ENCODE assay signal across 7 cellular contexts in the genomic region with DNA sequence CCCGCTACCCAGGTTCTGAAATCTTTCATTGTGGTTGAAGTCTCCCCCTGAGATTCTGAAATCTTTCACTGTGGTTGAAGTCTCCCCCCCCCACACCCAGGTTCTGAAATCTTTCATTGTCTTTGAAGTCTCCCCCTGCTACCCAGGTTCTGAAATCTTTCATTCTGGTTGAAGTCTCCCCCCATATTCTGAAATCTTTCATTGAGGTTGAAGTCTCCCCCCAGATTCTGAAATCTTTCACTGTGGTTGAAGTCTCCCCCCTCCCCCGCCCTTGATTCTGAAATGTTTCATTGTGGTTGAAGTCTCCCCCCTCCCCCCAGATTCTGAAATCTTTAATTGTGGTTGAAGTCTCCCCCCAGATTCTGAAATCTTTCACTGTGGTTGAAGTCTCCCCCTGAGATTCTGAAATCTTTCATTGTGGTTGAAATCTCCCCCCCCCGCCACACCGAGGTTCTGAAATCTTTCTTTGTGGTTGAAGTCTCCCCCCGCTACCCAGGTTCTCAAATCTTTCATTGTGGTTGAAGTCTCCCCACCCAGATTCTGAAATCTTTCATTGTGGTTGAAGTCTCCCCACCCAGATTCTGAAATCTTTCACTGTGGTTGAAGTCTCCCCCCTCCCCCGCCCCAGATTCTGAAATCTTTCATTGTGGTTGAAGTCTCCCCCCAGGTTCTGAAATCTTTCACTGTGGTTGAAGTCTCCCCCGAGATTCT.
DNase-seq lines count a peak whose midpoint lies in the region; ATAC-seq and TF ChIP-seq lines count a peak whose summit lies in the region.
"Not testable (repeated sequence)": the region's sequence is repeated elsewhere in the genome, so short reads cannot be mapped to it uniquely, and the experiment has no call there.

No MANE protein-coding gene starts in this region.

- not testable (repeated sequence) for H3K4me2 ChIP-seq in MM.1S (ENCODE audit: low read depth, low read length)

- TF ChIP-seq CTCF in CD4-positive, alpha-beta T cell (IDR thresholded peaks at IDR 0.05); MM.1S (IDR thresholded peaks at IDR 0.05; ENCODE audit: low read length): not testable (repeated sequence)

- not testable (repeated sequence) for H3K4me1 ChIP-seq in MM.1S (ENCODE audit: low read length); naive thymus-derived CD4-positive, alpha-beta T cell (ENCODE audit: control insufficient read depth in 2 of 2, insufficient read depth in 2 of 2, low read length in 2 of 2)

- H3K27ac ChIP-seq in CD4-positive, alpha-beta T cell (ENCODE audit: low read depth, low read length); MM.1S (ENCODE audit: low read length); naive thymus-derived CD4-positive, alpha-beta T cell (ENCODE audit: low read depth, low read length): not testable (repeated sequence)

- H3K9me3 Mint-ChIP-seq in CD4-positive, alpha-beta T cell; activated CD4-positive, alpha-beta T cell treated with anti-CD3 and anti-CD28 coated beads for 36 hours (ENCODE audit: low read depth); activated naive CD8-positive, alpha-beta T cell (ENCODE audit: low read depth); stimulated activated naive B cell treated with anti-CD40 and anti-IgM and Interleukin-4, amounts not matched to agents 10 μg/mL and 1 μg/mL and 100 μg/mL, for 72 hours: not testable (repeated sequence)
- peaks cover 23% of the 10 kb centered on the region for H3K9me3 Mint-ChIP-seq in activated T-helper 1 cell treated with anti-CD3 and anti-CD28 coated beads, Interleukin-12 subunit alpha, Interleukin-12 subunit beta, Interleukin-2, Interleukin-4 antibody, amounts not matched to agents 30 ng/mL and 10 ng/mL and 1 ng/mL, durations not matched to agents 14 hours and 24 hours and 36 hours
- H3K9me3 Mint-ChIP-seq in naive thymus-derived CD4-positive, alpha-beta T cell, result peaks cover 2 to 26% (median 9%) of the 10 kb centered on the region in 11 donors

- not testable (repeated sequence) for DNase-seq in CD4-positive, alpha-beta T cell; activated CD4-positive, alpha-beta T cell treated with anti-CD3 and anti-CD28 coated beads for 36 hours; activated T-helper 1 cell treated with anti-CD3 and anti-CD28 coated beads, Interleukin-12 subunit alpha, Interleukin-12 subunit beta, Interleukin-2, Interleukin-4 antibody, amounts not matched to agents 30 ng/mL and 10 ng/mL and 1 ng/mL, durations not matched to agents 14 hours and 24 hours and 36 hours (ENCODE audit: low spot score); stimulated activated naive B cell treated with anti-CD40 and anti-IgM and Interleukin-4, amounts not matched to agents 10 μg/mL and 1 μg/mL and 100 μg/mL, for 72 hours
- peak; percentile 80 for DNase-seq in MM.1S
- peak in 5 of 9 donors; percentile 11 to 34 (median 15) for DNase-seq in naive thymus-derived CD4-positive, alpha-beta T cell

- H3K4me1 Mint-ChIP-seq in CD4-positive, alpha-beta T cell (ENCODE audit: low read depth), result peaks cover 18% of the 10 kb centered on the region
- H3K4me1 Mint-ChIP-seq in activated CD4-positive, alpha-beta T cell treated with anti-CD3 and anti-CD28 coated beads for 36 hours, result peaks cover 18% of the 10 kb centered on the region
- H3K4me1 Mint-ChIP-seq in activated T-helper 1 cell treated with anti-CD3 and anti-CD28 coated beads, Interleukin-12 subunit alpha, Interleukin-12 subunit beta, Interleukin-2, Interleukin-4 antibody, amounts not matched to agents 30 ng/mL and 10 ng/mL and 1 ng/mL, durations not matched to agents 14 hours and 24 hours and 36 hours (ENCODE audit: low read depth); stimulated activated naive B cell treated with anti-CD40 and anti-IgM and Interleukin-4, amounts not matched to agents 10 μg/mL and 1 μg/mL and 100 μg/mL, for 72 hours: not testable (repeated sequence)
- H3K4me1 Mint-ChIP-seq in activated naive CD8-positive, alpha-beta T cell (ENCODE audit: low read depth), result peaks cover 28% of the 10 kb centered on the region
- peaks cover 0 to 42% (median 27%) of the 10 kb centered on the region in 7 donors for H3K4me1 Mint-ChIP-seq in naive thymus-derived CD4-positive, alpha-beta T cell

- peak overlapping the region; percentile 30 for H3K4me3 Mint-ChIP-seq in CD4-positive, alpha-beta T cell
- H3K4me3 Mint-ChIP-seq in activated CD4-positive, alpha-beta T cell treated with anti-CD3 and anti-CD28 coated beads for 36 hours, result peak overlapping the region; percentile 12
- H3K4me3 Mint-ChIP-seq in activated T-helper 1 cell treated with anti-CD3 and anti-CD28 coated beads, Interleukin-12 subunit alpha, Interleukin-12 subunit beta, Interleukin-2, Interleukin-4 antibody, amounts not matched to agents 30 ng/mL and 10 ng/mL and 1 ng/mL, durations not matched to agents 14 hours and 24 hours and 36 hours; stimulated activated naive B cell treated with anti-CD40 and anti-IgM and Interleukin-4, amounts not matched to agents 10 μg/mL and 1 μg/mL and 100 μg/mL, for 72 hours: not testable (repeated sequence)
- H3K4me3 Mint-ChIP-seq in activated naive CD8-positive, alpha-beta T cell, result peak overlapping the region; percentile 9
- H3K4me3 Mint-ChIP-seq in naive thymus-derived CD4-positive, alpha-beta T cell, result peak overlapping the region in 9 of 10 donors; percentile 17 to 69 (median 49)

- H3K27me3 ChIP-seq in CD4-positive, alpha-beta T cell (ENCODE audit: control insufficient read depth, insufficient read depth, low read length); naive thymus-derived CD4-positive, alpha-beta T cell (ENCODE audit: control insufficient read depth in 2 of 2, insufficient read depth in 2 of 2, low read length in 2 of 2): not testable (repeated sequence)
- peaks cover 75% of the 10 kb centered on the region for H3K27me3 ChIP-seq in MM.1S (replicated peaks; ENCODE audit: insufficient read depth, low read length)

- not testable (repeated sequence) for H3K27ac Mint-ChIP-seq in CD4-positive, alpha-beta T cell; activated CD4-positive, alpha-beta T cell treated with anti-CD3 and anti-CD28 coated beads for 36 hours
- peak overlapping the region; percentile 23 for H3K27ac Mint-ChIP-seq in activated T-helper 1 cell treated with anti-CD3 and anti-CD28 coated beads, Interleukin-12 subunit alpha, Interleukin-12 subunit beta, Interleukin-2, Interleukin-4 antibody, amounts not matched to agents 30 ng/mL and 10 ng/mL and 1 ng/mL, durations not matched to agents 14 hours and 24 hours and 36 hours
- H3K27ac Mint-ChIP-seq in activated naive CD8-positive, alpha-beta T cell, result peak overlapping the region; percentile 19
- H3K27ac Mint-ChIP-seq in naive thymus-derived CD4-positive, alpha-beta T cell, result peak overlapping the region in 6 of 9 donors; percentile 5 to 86 (median 23)
- peak overlapping the region; percentile 20 for H3K27ac Mint-ChIP-seq in stimulated activated naive B cell treated with anti-CD40 and anti-IgM and Interleukin-4, amounts not matched to agents 10 μg/mL and 1 μg/mL and 100 μg/mL, for 72 hours

- H3F3A ChIP-seq in MM.1S (ENCODE audit: insufficient read depth, low read length), result peaks cover 21% of the 10 kb centered on the region

- not testable (repeated sequence) for H3K9me2 ChIP-seq in MM.1S (replicated peaks; ENCODE audit: insufficient read depth, low read length)

- not testable (repeated sequence) for H4K20me1 ChIP-seq in MM.1S (ENCODE audit: insufficient read depth, low read length)

- H3K27me3 Mint-ChIP-seq in CD4-positive, alpha-beta T cell, result peaks cover 37% of the 10 kb centered on the region
- peaks cover 41% of the 10 kb centered on the region for H3K27me3 Mint-ChIP-seq in activated CD4-positive, alpha-beta T cell treated with anti-CD3 and anti-CD28 coated beads for 36 hours
- H3K27me3 Mint-ChIP-seq in activated T-helper 1 cell treated with anti-CD3 and anti-CD28 coated beads, Interleukin-12 subunit alpha, Interleukin-12 subunit beta, Interleukin-2, Interleukin-4 antibody, amounts not matched to agents 30 ng/mL and 10 ng/mL and 1 ng/mL, durations not matched to agents 14 hours and 24 hours and 36 hours (ENCODE audit: insufficient read depth), result not testable (repeated sequence)
- peaks cover 20% of the 10 kb centered on the region for H3K27me3 Mint-ChIP-seq in activated naive CD8-positive, alpha-beta T cell
- H3K27me3 Mint-ChIP-seq in naive thymus-derived CD4-positive, alpha-beta T cell, result peaks cover 3 to 41% (median 39%) of the 10 kb centered on the region in 5 donors
- H3K27me3 Mint-ChIP-seq in stimulated activated naive B cell treated with anti-CD40 and anti-IgM and Interleukin-4, amounts not matched to agents 10 μg/mL and 1 μg/mL and 100 μg/mL, for 72 hours, result peaks cover 18 to 38% of the 10 kb centered on the region in 2 donors

- H3K79me2 ChIP-seq in MM.1S (ENCODE audit: low read length), result not testable (repeated sequence)

- H3K9me3 ChIP-seq in CD4-positive, alpha-beta T cell (ENCODE audit: control insufficient read depth, low read length); MM.1S (replicated peaks; ENCODE audit: insufficient read depth, low read length); naive thymus-derived CD4-positive, alpha-beta T cell (ENCODE audit: control insufficient read depth in 2 of 3, low read length in 3 of 3): not testable (repeated sequence)

- ATAC-seq in CD4-positive, alpha-beta T cell (ENCODE audit: poor library complexity); activated CD4-positive, alpha-beta T cell treated with anti-CD3 and anti-CD28 coated beads for 36 hours; naive thymus-derived CD4-positive, alpha-beta T cell; stimulated activated naive B cell treated with anti-CD40 and anti-IgM and Interleukin-4, amounts not matched to agents 10 μg/mL and 1 μg/mL and 100 μg/mL, for 72 hours (replicated peaks): not testable (repeated sequence)

- H3K36me3 ChIP-seq in MM.1S (replicated peaks; ENCODE audit: insufficient read depth, low read length); naive thymus-derived CD4-positive, alpha-beta T cell (ENCODE audit: control insufficient read depth in 2 of 3, insufficient read depth in 3 of 3, low read length in 3 of 3): not testable (repeated sequence)

- not testable (repeated sequence) for H3K9ac ChIP-seq in MM.1S (ENCODE audit: low read length)

- H2AFZ ChIP-seq in MM.1S (ENCODE audit: low read length), result not testable (repeated sequence)

- POLR2A ChIA-PET in CD4-positive, alpha-beta T cell (lab: Charles Lee); activated CD4-positive, alpha-beta T cell treated with anti-CD3 and anti-CD28 coated beads for 36 hours (lab: Charles Lee); naive thymus-derived CD4-positive, alpha-beta T cell (lab: Charles Lee): not testable (repeated sequence)

- intact Hi-C loops in CD4-positive, alpha-beta T cell (cut with DNase I, micrococcal nuclease); activated CD4-positive, alpha-beta T cell treated with anti-CD3 and anti-CD28 coated beads for 36 hours (cut with DNase I, micrococcal nuclease); activated T-helper 1 cell treated with anti-CD3 and anti-CD28 coated beads, Interleukin-12 subunit alpha, Interleukin-12 subunit beta, Interleukin-2, Interleukin-4 antibody, amounts not matched to agents 30 ng/mL and 10 ng/mL and 1 ng/mL, durations not matched to agents 14 hours and 24 hours and 36 hours (cut with micrococcal nuclease); naive thymus-derived CD4-positive, alpha-beta T cell (cut with micrococcal nuclease): not testable (repeated sequence)

- H3K4me3 ChIP-seq in MM.1S (ENCODE audit: low read length); naive thymus-derived CD4-positive, alpha-beta T cell (ENCODE audit: low read length): not testable (repeated sequence)

- not testable (repeated sequence) for H3K36me3 Mint-ChIP-seq in CD4-positive, alpha-beta T cell (ENCODE audit: low read depth); activated CD4-positive, alpha-beta T cell treated with anti-CD3 and anti-CD28 coated beads for 36 hours (ENCODE audit: low read depth); activated T-helper 1 cell treated with anti-CD3 and anti-CD28 coated beads, Interleukin-12 subunit alpha, Interleukin-12 subunit beta, Interleukin-2, Interleukin-4 antibody, amounts not matched to agents 30 ng/mL and 10 ng/mL and 1 ng/mL, durations not matched to agents 14 hours and 24 hours and 36 hours (ENCODE audit: low read depth); activated naive CD8-positive, alpha-beta T cell; naive thymus-derived CD4-positive, alpha-beta T cell; stimulated activated naive B cell treated with anti-CD40 and anti-IgM and Interleukin-4, amounts not matched to agents 10 μg/mL and 1 μg/mL and 100 μg/mL, for 72 hours

- CTCF ChIA-PET in CD4-positive, alpha-beta T cell (lab: Charles Lee); activated CD4-positive, alpha-beta T cell treated with anti-CD3 and anti-CD28 coated beads for 36 hours (lab: Charles Lee); naive thymus-derived CD4-positive, alpha-beta T cell (lab: Charles Lee): not testable (repeated sequence)
